ENCODE assay signal across 17 cellular contexts in genomic region chr18:32958746-32959145, GRCh38.
A peak's percentile ranks its signal among the peaks of the same experiment; 100 is the strongest.
DNase-seq lines count a peak whose midpoint lies in the region; ATAC-seq and TF ChIP-seq lines count a peak whose summit lies in the region.
"Had no signal": no experiment of that assay in that cellular context is flagged by ENCODE, and none has a peak within 500 bp of the region (broad histone marks: within the 10 kb centered on the region; RNA-seq: fewer than 3 reads in every experiment).

No MANE protein-coding gene starts in this region.

- H3K36me3 ChIP-seq in upper lobe of right lung = no peaks in the 10 kb centered on the region
- H3K36me3 ChIP-seq: esophagus squamous epithelium, MG63 had no signal

- no peaks in the 10 kb centered on the region for H3K4me1 ChIP-seq in upper lobe of right lung
- H3K4me1 ChIP-seq: Caco-2, psoas muscle had no signal

- H3K9me3 ChIP-seq in upper lobe of right lung = no peaks in the 10 kb centered on the region
- no peaks in the 10 kb centered on the region for H3K9me3 ChIP-seq in T-helper 17 cell (ENCODE audit: control insufficient read depth, low read length, poor library complexity, severe bottlenecking)
- H3K9me3 ChIP-seq: Caco-2, esophagus squamous epithelium, MG63, psoas muscle had no signal

- H3K27me3 Mint-ChIP-seq in T-helper 17 cell = no peaks in the 10 kb centered on the region

- ATAC-seq in GM19023 (IDR thresholded peaks at IDR 0.05; ENCODE audit: unreplicated experiment) (peak; percentile 84), HG02642 (IDR thresholded peaks at IDR 0.05; ENCODE audit: poor library complexity, unreplicated experiment) (peak; percentile 79), HG03139 (IDR thresholded peaks at IDR 0.05; ENCODE audit: unreplicated experiment) (peak; percentile 83), upper lobe of right lung (no peak), T-helper 17 cell (no peak)
- ATAC-seq: left cardiac atrium, psoas muscle had no signal

- no peak overlapping the region for H3K4me3 ChIP-seq in upper lobe of right lung
- H3K4me3 ChIP-seq: esophagus squamous epithelium, MG63, psoas muscle had no signal

- peak; percentile 33 for DNase-seq in renal cortical epithelial cell (ENCODE audit: low read depth)
- no peak for DNase-seq in upper lobe of right lung
- no peak for DNase-seq in GDM1 (lab: John Stamatoyannopoulos, UW)
- no peak for DNase-seq in T-helper 17 cell
- DNase-seq: activated CD4-positive, alpha-beta T cell treated with anti-CD3 and anti-CD28 coated beads for 4 hours; activated CD8-positive, alpha-beta memory T cell treated with anti-CD3 and anti-CD28 coated beads, Interleukin-2, amount 50 U/mL, for 48 hours; anterior cingulate cortex; Caco-2; esophagus squamous epithelium; IMR-90; left cardiac atrium; MG63; psoas muscle had no signal

- intact Hi-C loops in upper lobe of right lung (cut with DNase I) = no loop called here

- no peak overlapping the region for H3K27ac ChIP-seq in upper lobe of right lung
- H3K27ac ChIP-seq: esophagus squamous epithelium, psoas muscle had no signal

- no peaks in the 10 kb centered on the region for H3K4me1 Mint-ChIP-seq in T-helper 17 cell

- H3K27ac Mint-ChIP-seq in T-helper 17 cell = no peak overlapping the region
- H3K27ac Mint-ChIP-seq: nephron had no signal

- no peaks in the 10 kb centered on the region for H3K27me3 ChIP-seq in upper lobe of right lung
- H3K27me3 ChIP-seq: esophagus squamous epithelium, MG63 had no signal

- no peak overlapping the region for H3K4me3 Mint-ChIP-seq in T-helper 17 cell
- H3K4me3 Mint-ChIP-seq: nephron had no signal

- no peaks in the 10 kb centered on the region for H3K36me3 Mint-ChIP-seq in T-helper 17 cell (ENCODE audit: low read depth)

- no peak for TF ChIP-seq CTCF in upper lobe of right lung (IDR thresholded peaks at IDR 0.05)

Comparison
In these comparisons a context has a peak if more than half of its experiments do, and no peak if none do; other contexts are left out.
1. ATAC-seq: peak in GM19023 (single experiment), HG02642 (single experiment) and HG03139 (single experiment); none in upper lobe of right lung (single experiment) and T-helper 17 cell (single experiment).